ENCODE assay signal across 7 cellular contexts in the genomic region with DNA sequence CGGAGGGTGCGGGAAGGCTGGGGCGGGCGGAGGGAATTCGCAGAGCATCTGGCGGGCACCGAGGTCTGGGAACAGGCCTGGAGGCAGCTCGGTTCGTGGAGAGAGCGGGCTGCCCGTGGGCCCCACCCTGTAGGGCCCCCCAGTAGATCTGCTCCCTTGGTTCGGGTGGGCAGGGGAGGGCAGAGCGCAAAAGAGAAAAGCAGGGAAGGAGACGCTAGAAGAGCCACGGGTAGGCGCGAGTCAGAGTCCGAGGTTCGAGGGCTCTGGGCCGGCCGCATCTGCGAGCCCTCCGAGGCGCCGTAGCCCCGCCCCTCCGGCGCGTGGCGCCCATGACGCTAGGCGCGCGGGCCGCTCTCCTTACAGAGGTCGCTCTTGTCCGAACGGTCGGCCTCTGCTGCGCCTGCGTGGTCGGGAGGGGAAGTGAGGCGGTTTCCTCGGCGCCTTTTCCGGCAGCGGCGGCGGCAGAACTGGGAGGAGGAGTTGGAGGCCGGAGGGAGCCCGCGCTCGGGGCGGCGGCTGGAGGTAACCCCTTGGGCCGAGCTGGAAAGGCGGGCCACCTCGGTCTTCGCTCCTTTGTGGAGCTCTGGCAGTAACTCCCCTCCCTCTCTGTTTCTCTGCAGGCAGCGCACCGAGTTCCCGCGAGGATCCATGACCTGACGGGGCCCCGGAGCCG.
DNase-seq lines count a peak whose midpoint lies in the region; ATAC-seq, FAIRE-seq and TF ChIP-seq lines count a peak whose summit lies in the region.

A gene (plus strand): TSS at position 447 of the 673 bp plus-strand sequence. CDS start 655 bp downstream, outside the sequence.

- H3K4me3 ChIP-seq in retinal pigment epithelial cell (ENCODE audit: low read length), result peak within 1 kb of the TSS; percentile 89

- FAIRE-seq in GM18507 (lab: Jason Lieb, UNC), result peak; percentile 94

- TF ChIP-seq CTCF in retinal pigment epithelial cell (conservative IDR thresholded peaks at IDR 0.05; ENCODE audit: low read depth, low read length), result no peak

- peak; percentile 82 for ATAC-seq in HG02981 (IDR thresholded peaks at IDR 0.05; ENCODE audit: unreplicated experiment)

- DNase-seq in GM18507 (ENCODE audit: extremely low spot score, insufficient read length, low read depth) (peak; percentile 91), NCI-H2029 treated with DMSO at 0.1 percent for 48 hours (lab: John Stamatoyannopoulos, UW) (peak; percentile 92), T-helper 9 cell (peak; percentile 90), astrocyte of the hippocampus (ENCODE audit: low read depth, low spot score) (peak; percentile 99), hippocampal formation (lab: John Stamatoyannopoulos, UW) (peak; percentile 95 to 96), retinal pigment epithelial cell (ENCODE audit: low read depth) (peak; percentile 86)

Comparison
In these comparisons a context has a peak if more than half of its experiments do, and no peak if none do; other contexts are left out.
1. Peak in every context shown above with its lines: DNase-seq, ATAC-seq and H3K4me3 ChIP-seq.